ENCODE assay signal across 8 cellular contexts in genomic region chr13:33676700-33677048, GRCh38.
DNase-seq lines count a peak whose midpoint lies in the region; ATAC-seq, FAIRE-seq and TF ChIP-seq lines count a peak whose summit lies in the region.

No MANE protein-coding gene starts in this region.

- H3K4me1 ChIP-seq in Panc1 (ENCODE audit: control insufficient read depth, insufficient read depth, low read length): peaks cover 12% of the 10 kb centered on the region
- H3K4me1 ChIP-seq in duodenal mucosa (ENCODE audit: control insufficient read depth in 1 of 2, insufficient read depth in 2 of 2, low read length in 2 of 2): peaks cover 35 to 44% of the 10 kb centered on the region in 2 donors
- peaks cover 41% of the 10 kb centered on the region for H3K4me1 ChIP-seq in mucosa of stomach (ENCODE audit: control insufficient read depth, insufficient read depth, low read length)

- H3K27ac ChIP-seq in Panc1 (ENCODE audit: low read length) (peak overlapping the region; percentile 12; the same call in 1 of the 2 replicates), duodenal mucosa (ENCODE audit: low read depth, low read length) (peak overlapping the region; percentile 3)

- BruUV-seq in Panc1 (replicated peaks; lab: Mats Ljungman, UMichigan): no TSS peak

- FAIRE-seq in RCC 7860 (lab: Jason Lieb, UNC): no peak

- intact Hi-C loops in Panc1 (cut with micrococcal nuclease; ENCODE audit: unreplicated experiment): no loop called here

- no peak for TF ChIP-seq CTCF in Panc1 (IDR thresholded peaks at IDR 0.05)

- DNase-seq in DMS53 (lab: John Stamatoyannopoulos, UW) (peak; percentile 80), HT-29 (ENCODE audit: low spot score) (peak; percentile 47), Panc1 (ENCODE audit: low read depth, low spot score) (no peak), RCC 7860 (ENCODE audit: low spot score) (no peak)

- H3K36me3 ChIP-seq in Panc1 (ENCODE audit: control insufficient read depth, insufficient read depth, low read length): no peaks in the 10 kb centered on the region
- H3K36me3 ChIP-seq in duodenal mucosa (ENCODE audit: control insufficient read depth in 1 of 2, insufficient read depth in 2 of 2, low read length in 2 of 2): no peaks in the 10 kb centered on the region
- no peaks in the 10 kb centered on the region for H3K36me3 ChIP-seq in mucosa of stomach (ENCODE audit: control insufficient read depth, insufficient read depth, low read length)

- no peaks in the 10 kb centered on the region for H3K27me3 ChIP-seq in Panc1 (ENCODE audit: control insufficient read depth, insufficient read depth, low read length)
- no peaks in the 10 kb centered on the region for H3K27me3 ChIP-seq in duodenal mucosa (ENCODE audit: control insufficient read depth in 1 of 2, insufficient read depth in 2 of 2, low read length in 2 of 2)
- H3K27me3 ChIP-seq in mucosa of stomach (ENCODE audit: control insufficient read depth, insufficient read depth, low read length): no peaks in the 10 kb centered on the region

- CTCF ChIA-PET in Panc1 (lab: Charles Lee): no interaction called here

- in situ Hi-C loops in Panc1 (cut with HindIII; ENCODE audit: low pct_unique_long_range_greater_than_20kb, low sequenced_read_pairs): no loop called here

- ATAC-seq in Panc1: peak; percentile 86
- ATAC-seq in GM19351 (IDR thresholded peaks at IDR 0.05; ENCODE audit: unreplicated experiment): no peak
- no peak for ATAC-seq in GM18867 (IDR thresholded peaks at IDR 0.05; ENCODE audit: unreplicated experiment)

- H3K9ac ChIP-seq in duodenal mucosa (ENCODE audit: low read depth in 1 of 2, low read length in 2 of 2) (peak overlapping the region; percentile 12 to 61), mucosa of stomach (ENCODE audit: low read length) (peak overlapping the region; percentile 45)

- POLR2A ChIA-PET in Panc1 (lab: Charles Lee): no interaction called here

- H3K9me3 ChIP-seq in Panc1 (ENCODE audit: control insufficient read depth, insufficient read depth, low read depth, low read length) (no peaks in the 10 kb centered on the region), duodenal mucosa (ENCODE audit: control insufficient read depth in 1 of 2, low read length in 2 of 2) (no peaks in the 10 kb centered on the region), mucosa of stomach (ENCODE audit: control insufficient read depth, low read length) (no peaks in the 10 kb centered on the region)

- peak overlapping the region; percentile 41 to 62 for H3K4me3 ChIP-seq in Panc1 (ENCODE audit: low read depth in 2 of 2, low read length in 2 of 2)
- peak overlapping the region; percentile 71 to 81 for H3K4me3 ChIP-seq in duodenal mucosa (ENCODE audit: low read depth in 1 of 2, low read length in 2 of 2)
- H3K4me3 ChIP-seq in mucosa of stomach (ENCODE audit: low read length): peak overlapping the region; percentile 43

Comparison
In these comparisons a context has a peak if more than half of its experiments do, and no peak if none do; other contexts are left out.
1. DNase-seq: peak in DMS53 (single experiment) and HT-29 (single experiment); none in Panc1 (single experiment) and RCC 7860 (single experiment).
2. Peak in every context shown above with its lines, with median percentiles within 50 percentile points of each other: H3K4me3 ChIP-seq.